Comparison of ENCODE assay signal across 10 cellular contexts in the genomic region with DNA sequence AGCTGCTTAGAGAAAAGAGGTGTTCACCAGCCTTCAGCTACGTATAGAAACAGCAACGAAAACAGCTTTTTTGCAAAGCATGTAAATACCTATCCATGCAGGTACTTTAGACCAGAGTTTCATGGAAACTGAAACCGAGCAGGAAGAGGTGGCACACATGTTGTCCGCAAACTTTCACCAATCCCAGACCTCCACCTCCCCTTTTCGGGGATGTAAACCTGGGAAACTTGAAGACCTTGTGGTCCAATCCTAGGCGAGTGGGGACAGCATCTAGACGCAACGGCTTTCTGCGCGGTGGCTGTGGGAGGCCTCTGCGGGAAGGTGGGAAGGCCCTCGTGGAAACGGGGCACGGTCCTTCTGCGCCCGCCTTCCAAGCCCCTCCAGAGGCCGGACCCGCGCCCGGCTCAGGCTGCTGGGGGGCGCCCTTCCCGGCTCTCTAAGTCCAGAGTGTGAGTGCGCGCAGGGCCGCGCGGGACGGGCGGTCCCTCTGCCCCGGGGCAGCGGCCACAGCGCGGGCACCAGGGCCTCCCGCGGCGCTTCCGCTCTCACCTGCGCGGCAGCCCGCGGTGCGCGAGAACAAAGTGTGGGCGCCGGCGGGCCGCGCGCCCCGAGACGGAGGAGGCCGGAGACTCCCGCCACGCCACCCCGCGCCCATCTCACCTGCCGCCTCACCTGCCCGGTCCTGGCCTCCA. TPM values are rescaled to one million over a fixed set of nuclear protein-coding genes. Genes with fewer than 3 reads are reported as not detected.
DNase-seq lines count a peak whose midpoint lies in the region; ATAC-seq and TF ChIP-seq lines count a peak whose summit lies in the region.
"Had no signal": no experiment of that assay in that cellular context is flagged by ENCODE, and none has a peak within 500 bp of the region (broad histone marks: within the 10 kb centered on the region; RNA-seq: fewer than 3 reads in every experiment).

No MANE protein-coding gene starts in this region.

- H3K9me3 ChIP-seq in HAP-1, result no peaks in the 10 kb centered on the region
- H3K9me3 ChIP-seq in ascending aorta, result no peaks in the 10 kb centered on the region
- H3K9me3 ChIP-seq in iPS-20b (ENCODE audit: insufficient read depth, low read depth, low read length), result no peaks in the 10 kb centered on the region
- H3K9me3 ChIP-seq in CD8-positive, alpha-beta T cell (ENCODE audit: low read length), result no peaks in the 10 kb centered on the region

- H3K36me3 ChIP-seq in HAP-1 (replicated peaks) (no peaks in the 10 kb centered on the region), ascending aorta (no peaks in the 10 kb centered on the region), iPS-20b (ENCODE audit: insufficient read depth, low read depth, low read length) (no peaks in the 10 kb centered on the region), rectal smooth muscle tissue (ENCODE audit: control insufficient read depth, insufficient read depth, low read length) (no peaks in the 10 kb centered on the region)
- H3K36me3 ChIP-seq in CD8-positive, alpha-beta T cell (ENCODE audit: insufficient read depth, low read length), result no peaks in the 10 kb centered on the region

- CTCF ChIA-PET in CD8-positive, alpha-beta T cell (lab: Charles Lee), result no interaction called here

- H3K27me3 Mint-ChIP-seq in CD8-positive, alpha-beta T cell (ENCODE audit: low read depth), result peaks cover 10% of the 10 kb centered on the region
- H3K27me3 Mint-ChIP-seq in CD14-positive monocyte (ENCODE audit: low read depth in 3 of 3), result peaks cover 47 to 83% (median 72%) of the 10 kb centered on the region in 3 donors

- TF ChIP-seq CTCF in ascending aorta (IDR thresholded peaks at IDR 0.05) (no peak), CD14-positive monocyte (IDR thresholded peaks at IDR 0.05) (no peak)
- TF ChIP-seq CTCF in CD8-positive, alpha-beta T cell (IDR thresholded peaks at IDR 0.05), result no peak

- intact Hi-C loops in ascending aorta (cut with DNase I) (no loop called here), CD14-positive monocyte (cut with micrococcal nuclease) (no loop called here)
- intact Hi-C loops in CD8-positive, alpha-beta T cell (cut with DNase I, micrococcal nuclease), result no loop called here

- peaks cover 2% of the 10 kb centered on the region for H3K4me1 Mint-ChIP-seq in CD8-positive, alpha-beta T cell (ENCODE audit: low read depth)
- H3K4me1 Mint-ChIP-seq in CD14-positive monocyte, result no peaks in the 10 kb centered on the region
- no peaks in the 10 kb centered on the region for H3K4me1 Mint-ChIP-seq in stimulated activated effector memory CD8-positive, alpha-beta T cell treated with anti-CD3 and anti-CD28 coated beads, Interleukin-12 subunit alpha, Interleukin-12 subunit beta, amount 100 ng/mL, for 72 hours

- H3K4me3 ChIP-seq in HAP-1 (peak overlapping the region; percentile 55), ascending aorta (peak overlapping the region; percentile 57 to 60), iPS-20b (ENCODE audit: low read length) (peak overlapping the region; percentile 68), rectal smooth muscle tissue (ENCODE audit: low read length) (peak overlapping the region; percentile 46)
- no peak overlapping the region for H3K4me3 ChIP-seq in CD8-positive, alpha-beta T cell (ENCODE audit: low read depth, low read length)

- no peaks in the 10 kb centered on the region for H3K9me3 Mint-ChIP-seq in CD8-positive, alpha-beta T cell
- H3K9me3 Mint-ChIP-seq in CD14-positive monocyte, result peaks cover 0 to 14% (median 11%) of the 10 kb centered on the region in 7 donors
- H3K9me3 Mint-ChIP-seq in stimulated activated effector memory CD8-positive, alpha-beta T cell treated with anti-CD3 and anti-CD28 coated beads, Interleukin-12 subunit alpha, Interleukin-12 subunit beta, amount 100 ng/mL, for 72 hours, result no peaks in the 10 kb centered on the region

- no peak for ATAC-seq in CD8-positive, alpha-beta T cell
- ATAC-seq in stimulated activated effector memory CD8-positive, alpha-beta T cell treated with anti-CD3 and anti-CD28 coated beads, Interleukin-12 subunit alpha, Interleukin-12 subunit beta, amount 100 ng/mL, for 72 hours, result no peak

- no peak overlapping the region for H3K4me3 Mint-ChIP-seq in CD8-positive, alpha-beta T cell
- H3K4me3 Mint-ChIP-seq in CD14-positive monocyte, result peak overlapping the region in 1 of 2 donors; percentile 42
- no peak overlapping the region for H3K4me3 Mint-ChIP-seq in stimulated activated effector memory CD8-positive, alpha-beta T cell treated with anti-CD3 and anti-CD28 coated beads, Interleukin-12 subunit alpha, Interleukin-12 subunit beta, amount 100 ng/mL, for 72 hours

- in situ Hi-C loops in HAP-1 (cut with MboI; ENCODE audit: low sequenced_read_pairs), result no loop called here

- H3K9ac ChIP-seq in iPS-20b (ENCODE audit: low read depth, low read length) (no peak overlapping the region; the same call in 1 of the 2 replicates), rectal smooth muscle tissue (ENCODE audit: low read length) (no peak overlapping the region)

- peaks cover 17% of the 10 kb centered on the region for H3K4me1 ChIP-seq in HAP-1
- peaks cover 0 to 2% of the 10 kb centered on the region in 2 donors for H3K4me1 ChIP-seq in ascending aorta
- H3K4me1 ChIP-seq in iPS-20b (ENCODE audit: insufficient read depth, low read length), result peaks cover 22% of the 10 kb centered on the region; the same call in 1 of the 2 replicates
- no peaks in the 10 kb centered on the region for H3K4me1 ChIP-seq in rectal smooth muscle tissue (ENCODE audit: control insufficient read depth, insufficient read depth, low read length)
- H3K4me1 ChIP-seq in CD8-positive, alpha-beta T cell (ENCODE audit: insufficient read depth, low read length), result no peaks in the 10 kb centered on the region

- DNase-seq in HAP-1 (ENCODE audit: low spot score in 2 of 2) (no peak), ascending aorta (ENCODE audit: low spot score in 2 of 2) (no peak), NCI-H1694 treated with DMSO at 0.1 percent for 48 hours (lab: John Stamatoyannopoulos, UW) (no peak), CD14-positive monocyte (ENCODE audit: low spot score) (no peak)
- DNase-seq in CD8-positive, alpha-beta T cell, result no peak
- no peak for DNase-seq in stimulated activated effector memory CD8-positive, alpha-beta T cell treated with anti-CD3 and anti-CD28 coated beads, Interleukin-12 subunit alpha, Interleukin-12 subunit beta, amount 100 ng/mL, for 72 hours (ENCODE audit: low spot score in 2 of 2)
- DNase-seq: RPMI8226; stimulated activated CD4-positive, alpha-beta T cell treated with anti-CD3 and anti-CD28 coated beads, Interleukin-1b, Interleukin-23, amount 100 ng/mL, for 48 hours had no signal

- no peaks in the 10 kb centered on the region for H3K36me3 Mint-ChIP-seq in CD8-positive, alpha-beta T cell
- H3K36me3 Mint-ChIP-seq in CD14-positive monocyte, result no peaks in the 10 kb centered on the region
- H3K36me3 Mint-ChIP-seq in stimulated activated effector memory CD8-positive, alpha-beta T cell treated with anti-CD3 and anti-CD28 coated beads, Interleukin-12 subunit alpha, Interleukin-12 subunit beta, amount 100 ng/mL, for 72 hours, result no peaks in the 10 kb centered on the region

- H3K27me3 ChIP-seq in HAP-1 (ENCODE audit: low read depth), result no peaks in the 10 kb centered on the region
- H3K27me3 ChIP-seq in ascending aorta, result no peaks in the 10 kb centered on the region
- peaks cover 12% of the 10 kb centered on the region; the same call in 1 of the 2 replicates for H3K27me3 ChIP-seq in iPS-20b (ENCODE audit: insufficient read depth, low read length)
- no peaks in the 10 kb centered on the region for H3K27me3 ChIP-seq in rectal smooth muscle tissue (ENCODE audit: control insufficient read depth, insufficient read depth, low read length)
- no peaks in the 10 kb centered on the region for H3K27me3 ChIP-seq in CD8-positive, alpha-beta T cell (ENCODE audit: insufficient read depth, low read length)

- no peak overlapping the region for H3K27ac ChIP-seq in ascending aorta
- no peak overlapping the region for H3K27ac ChIP-seq in iPS-20b (ENCODE audit: low read length)
- H3K27ac ChIP-seq in rectal smooth muscle tissue (ENCODE audit: low read depth, low read length), result no peak overlapping the region
- H3K27ac ChIP-seq in CD8-positive, alpha-beta T cell (ENCODE audit: low read depth, low read length), result no peak overlapping the region

- H3K27ac Mint-ChIP-seq in CD8-positive, alpha-beta T cell, result no peak overlapping the region
- H3K27ac Mint-ChIP-seq in CD14-positive monocyte, result no peak overlapping the region
- no peak overlapping the region for H3K27ac Mint-ChIP-seq in stimulated activated effector memory CD8-positive, alpha-beta T cell treated with anti-CD3 and anti-CD28 coated beads, Interleukin-12 subunit alpha, Interleukin-12 subunit beta, amount 100 ng/mL, for 72 hours

- POLR2A ChIA-PET in CD8-positive, alpha-beta T cell (lab: Charles Lee), result no interaction called here

RNA-seq across cellular contexts. Expression of a gene that starts 0.8 kb away (rescaled TPM):
- total RNA-seq in ascending aorta, result 7.5 TPM
- not detected for total RNA-seq in CD8-positive, alpha-beta T cell
- not detected for polyA plus RNA-seq in CD14-positive monocyte

RNA-seq across cellular contexts. Expression of a gene that starts 19.8 kb away (rescaled TPM):
- not detected for total RNA-seq in ascending aorta
- total RNA-seq in CD8-positive, alpha-beta T cell, result not detected
- polyA plus RNA-seq in CD14-positive monocyte, result not detected
